In genomic region chr22:40958329-40958728, GRCh38 we compare ENCODE assay signal across 21 cellular contexts.
"Had no signal": no experiment of that assay in that cellular context is flagged by ENCODE, and none has a peak within 500 bp of the region (broad histone marks: within the 10 kb centered on the region; RNA-seq: fewer than 3 reads in every experiment).

No MANE protein-coding gene starts in this region.

- H3K4me3 ChIP-seq: body of pancreas, cardiac muscle cell, gastroesophageal sphincter, lung, ovary, psoas muscle, right atrium auricular region, spleen, upper lobe of left lung had no signal

- H3K36me3 ChIP-seq: ovary had no signal

- H3K4me3 Mint-ChIP-seq: naive thymus-derived CD8-positive, alpha-beta T cell had no signal

- H3K27ac ChIP-seq: body of pancreas, cardiac muscle cell, epithelial cell of prostate, gastroesophageal sphincter, neutrophil, ovary, psoas muscle, right atrium auricular region, spleen, upper lobe of left lung had no signal

- H3K27me3 ChIP-seq: body of pancreas, cardiac muscle cell, gastroesophageal sphincter, neutrophil, ovary, right atrium auricular region, spleen, upper lobe of left lung had no signal

- H3K27me3 Mint-ChIP-seq: naive thymus-derived CD8-positive, alpha-beta T cell had no signal

- H3K9me3 ChIP-seq: body of pancreas, gastroesophageal sphincter, neutrophil, ovary, psoas muscle, right atrium auricular region, spleen, upper lobe of left lung had no signal

- DNase-seq: activated CD4-positive, alpha-beta T cell treated with anti-CD3 and anti-CD28 coated beads, Interleukin-2, amount 50 U/mL, for 4 hours; activated naive CD4-positive, alpha-beta T cell treated with Interleukin-2 at 50 U/mL for 16 hours; anterior cingulate cortex; body of pancreas; cortex of kidney; kidney; naive thymus-derived CD8-positive, alpha-beta T cell; ovary; psoas muscle; stimulated activated CD4-positive, alpha-beta T cell treated with anti-CD3 and anti-CD28 coated beads, Interleukin-4, amount 100 ng/mL, for 1 hour; stimulated activated naive CD8-positive, alpha-beta T cell treated with anti-CD3 and anti-CD28 coated beads, Interleukin-15, Interleukin-2, amounts not matched to agents 100 U/mL and 50 U/mL, for 24 hours; upper lobe of left lung had no signal

- ATAC-seq: body of pancreas; gastroesophageal sphincter; left lobe of liver; naive thymus-derived CD8-positive, alpha-beta T cell; psoas muscle; SK-N-SH treated with all-trans-retinoic acid at 6 μM for 48 hours; stimulated activated naive CD8-positive, alpha-beta T cell treated with anti-CD3 and anti-CD28 coated beads, Interleukin-15, Interleukin-2, amounts not matched to agents 100 U/mL and 50 U/mL, for 24 hours had no signal

- H3K9me3 Mint-ChIP-seq: naive thymus-derived CD8-positive, alpha-beta T cell had no signal
